In genomic region chr14:60758875-60759274, GRCh38 we compare ENCODE assay signal across 11 cellular contexts.
DNase-seq lines count a peak whose midpoint lies in the region; ATAC-seq and TF ChIP-seq lines count a peak whose summit lies in the region.
"Had no signal": no experiment of that assay in that cellular context is flagged by ENCODE, and none has a peak within 500 bp of the region (broad histone marks: within the 10 kb centered on the region; RNA-seq: fewer than 3 reads in every experiment).

No MANE protein-coding gene starts in this region.

- H3K4me2 ChIP-seq in MM.1S (ENCODE audit: low read depth, low read length), result peak overlapping the region; percentile 37

- H3K9me2 ChIP-seq in MM.1S (replicated peaks; ENCODE audit: insufficient read depth, low read length), result no peaks in the 10 kb centered on the region

- CTCF ChIA-PET in RWPE1 (lab: Yijun Ruan, JAX), result interaction anchor here (0.6 kb wide), 1 partner anchor 18 kb away, joined by 3 read pairs; no protein-coding TSS in a partner anchor

- POLR2A ChIA-PET in RWPE1 (lab: Yijun Ruan, JAX; ENCODE audit: low non-redundant PET), result no interaction called here

- H3K27me3 Mint-ChIP-seq in stimulated activated naive CD8-positive, alpha-beta T cell treated with anti-CD3 and anti-CD28 coated beads, Interleukin-15, amount 100 ng/mL, for 72 hours, result peaks cover 10% of the 10 kb centered on the region
- H3K27me3 Mint-ChIP-seq: CD4-positive, CD25-positive, alpha-beta regulatory T cell had no signal

- ATAC-seq in stimulated activated naive CD8-positive, alpha-beta T cell treated with anti-CD3 and anti-CD28 coated beads, Interleukin-15, amount 100 ng/mL, for 72 hours, result no peak
- ATAC-seq in stimulated activated naive CD8-positive, alpha-beta T cell treated with anti-CD3 and anti-CD28 coated beads, Interleukin-15, Interleukin-2, amounts not matched to agents 100 U/mL and 50 U/mL, for 24 hours, result no peak
- ATAC-seq in GM19397 (IDR thresholded peaks at IDR 0.05; ENCODE audit: unreplicated experiment) (no peak), HG02970 (IDR thresholded peaks at IDR 0.05; ENCODE audit: low FRiP score, unreplicated experiment) (no peak)

- H3K4me1 Mint-ChIP-seq in stimulated activated naive CD8-positive, alpha-beta T cell treated with anti-CD3 and anti-CD28 coated beads, Interleukin-15, amount 100 ng/mL, for 72 hours, result peaks cover 48% of the 10 kb centered on the region

- no peak overlapping the region for H3K9ac ChIP-seq in MM.1S (ENCODE audit: low read length)

- no peak for DNase-seq in stimulated activated naive CD8-positive, alpha-beta T cell treated with anti-CD3 and anti-CD28 coated beads, Interleukin-15, amount 100 ng/mL, for 72 hours
- DNase-seq in stimulated activated naive CD8-positive, alpha-beta T cell treated with anti-CD3 and anti-CD28 coated beads, Interleukin-15, Interleukin-2, amounts not matched to agents 100 U/mL and 50 U/mL, for 24 hours, result no peak
- DNase-seq in MM.1S, result peak; percentile 17
- DNase-seq in choroid plexus epithelial cell (ENCODE audit: low read depth), result peak; percentile 34
- DNase-seq in RWPE1 (ENCODE audit: low spot score), result no peak
- DNase-seq in SIG-M5 treated with dmso at 0.1 percent for 504 hours (lab: John Stamatoyannopoulos, UW; ENCODE audit: unreplicated experiment), result no peak
- DNase-seq: CD4-positive, CD25-positive, alpha-beta regulatory T cell; KG1; T-helper 9 cell had no signal

- no peaks in the 10 kb centered on the region for H3K9me3 Mint-ChIP-seq in stimulated activated naive CD8-positive, alpha-beta T cell treated with anti-CD3 and anti-CD28 coated beads, Interleukin-15, amount 100 ng/mL, for 72 hours

- H3K9me3 ChIP-seq in MM.1S (replicated peaks; ENCODE audit: insufficient read depth, low read length), result no peaks in the 10 kb centered on the region

- no peak overlapping the region for H2AFZ ChIP-seq in MM.1S (ENCODE audit: low read length)

- peaks cover 11% of the 10 kb centered on the region for H3K79me2 ChIP-seq in MM.1S (ENCODE audit: low read length)

- H3K4me3 Mint-ChIP-seq in stimulated activated naive CD8-positive, alpha-beta T cell treated with anti-CD3 and anti-CD28 coated beads, Interleukin-15, amount 100 ng/mL, for 72 hours, result peak overlapping the region; percentile 41 to 74

- peak overlapping the region; percentile 16; the same call in 1 of the 2 replicates for H3K27ac ChIP-seq in MM.1S (ENCODE audit: low read length)
- H3K27ac ChIP-seq in RWPE1, result no peak overlapping the region

- H3K4me3 ChIP-seq in MM.1S (ENCODE audit: low read length) (no peak overlapping the region), choroid plexus epithelial cell (ENCODE audit: low read depth, low read length) (no peak overlapping the region)

- no peak for TF ChIP-seq CTCF in MM.1S (IDR thresholded peaks at IDR 0.05; ENCODE audit: low read length)
- no peak for TF ChIP-seq CTCF in choroid plexus epithelial cell (conservative IDR thresholded peaks at IDR 0.05; ENCODE audit: low read depth, low read length)
- no peak for TF ChIP-seq CTCF in RWPE1 (conservative IDR thresholded peaks at IDR 0.05; ENCODE audit: low read depth)

- H3K27me3 ChIP-seq in MM.1S (replicated peaks; ENCODE audit: insufficient read depth, low read length), result no peaks in the 10 kb centered on the region

- H3F3A ChIP-seq in MM.1S (ENCODE audit: insufficient read depth, low read length), result no peaks in the 10 kb centered on the region

- H3K36me3 ChIP-seq in MM.1S (replicated peaks; ENCODE audit: insufficient read depth, low read length), result no peaks in the 10 kb centered on the region

- peak overlapping the region in 1 of 2 donors; percentile 62 for H3K27ac Mint-ChIP-seq in stimulated activated naive CD8-positive, alpha-beta T cell treated with anti-CD3 and anti-CD28 coated beads, Interleukin-15, amount 100 ng/mL, for 72 hours

- H4K20me1 ChIP-seq in MM.1S (ENCODE audit: insufficient read depth, low read length), result no peaks in the 10 kb centered on the region

- H3K4me1 ChIP-seq in MM.1S (ENCODE audit: low read length), result peaks cover 11% of the 10 kb centered on the region

Comparison
In these comparisons a context has a peak if more than half of its experiments do, and no peak if none do; other contexts are left out.
1. DNase-seq: peak in MM.1S (single experiment) and choroid plexus epithelial cell (single experiment); none in stimulated activated naive CD8-positive, alpha-beta T cell treated with anti-CD3 and anti-CD28 coated beads, Interleukin-15, amount 100 ng/mL, for 72 hours (0 of 2), stimulated activated naive CD8-positive, alpha-beta T cell treated with anti-CD3 and anti-CD28 coated beads, Interleukin-15, Interleukin-2, amounts not matched to agents 100 U/mL and 50 U/mL, for 24 hours (single experiment), RWPE1 (single experiment) and SIG-M5 treated with dmso at 0.1 percent for 504 hours (single experiment).